16 cellular contexts compared by ENCODE assay signal in genomic region chr1:36251794-36252481, GRCh38. TPM values are rescaled to one million over a fixed set of nuclear protein-coding genes. Genes with fewer than 3 reads are reported as not detected.
DNase-seq lines count a peak whose midpoint lies in the region; FAIRE-seq and TF ChIP-seq lines count a peak whose summit lies in the region.
"Had no signal": no experiment of that assay in that cellular context is flagged by ENCODE, and none has a peak within 500 bp of the region (broad histone marks: within the 10 kb centered on the region; RNA-seq: fewer than 3 reads in every experiment).

No MANE protein-coding gene starts in this region.

- dilution Hi-C loops in endothelial cell of umbilical vein (cut with MboI; ENCODE audit: extremely low pct_ligation_motif_present, low sequenced_read_pairs) = no loop called here

- peak overlapping the region in 1 of 11 experiments; percentile 42; a peak in 1 of 22 replicates for H3K9ac ChIP-seq in BLaER1 treated with 17β-estradiol and CSF1 and Interleukin-3, amounts not matched to agents 10 nM and 100 nM
- H3K9ac ChIP-seq in endothelial cell of umbilical vein (replicated peaks; ENCODE audit: extremely low read depth, insufficient read depth, low read length) = no peak overlapping the region
- H3K9ac ChIP-seq: SK-N-SH had no signal

- DNase-seq in endothelial cell of umbilical vein (ENCODE audit: low read depth, low spot score) (no peak), prostate gland (ENCODE audit: low spot score) (no peak), anterior cingulate cortex (lab: John Stamatoyannopoulos, UW) (no peak), Kasumi-1 (lab: John Stamatoyannopoulos, UW) (no peak)
- no peak for DNase-seq in effector CD8-positive, alpha-beta T cell (lab: John Stamatoyannopoulos, UW)
- no peak for DNase-seq in stimulated activated CD4-positive, alpha-beta T cell treated with anti-CD3 and anti-CD28 coated beads, Interleukin-12 subunit alpha, Interleukin-12 subunit beta, amount 100 ng/mL, for 4 hours
- DNase-seq: activated naive CD4-positive, alpha-beta T cell treated with anti-CD3 and anti-CD28 coated beads, Interleukin-2, amount 50 U/mL, for 16 hours; lower lobe of right lung; NCI-H1092 treated with DMSO at 0.1 percent for 48 hours; NCI-H2227 treated with DMSO at 0.1 percent for 48 hours; nucleus accumbens; SK-N-SH; WERI-Rb-1 had no signal

- H3K4me3 ChIP-seq in BLaER1 treated with 17β-estradiol and CSF1 and Interleukin-3, amounts not matched to agents 10 nM and 100 nM = no peak overlapping the region
- H3K4me3 ChIP-seq in HEK293 (ENCODE audit: low read depth, low read length) (no peak overlapping the region), endothelial cell of umbilical vein (replicated peaks in 1 of 3; ENCODE audit: insufficient read depth in 1 of 3, low read depth in 1 of 3, low read length in 3 of 3) (no peak overlapping the region), prostate gland (no peak overlapping the region)
- H3K4me3 ChIP-seq: lower lobe of right lung had no signal

- no peaks in the 10 kb centered on the region for H3K9me1 ChIP-seq in endothelial cell of umbilical vein (replicated peaks; ENCODE audit: control insufficient read depth, extremely low read depth, insufficient read depth, low read length)

- intact Hi-C loops in endothelial cell of umbilical vein (cut with micrococcal nuclease) (no loop called here), prostate gland (cut with DNase I) (no loop called here)

- H3K4me2 ChIP-seq in BLaER1 treated with 17β-estradiol and CSF1 and Interleukin-3, amounts not matched to agents 10 nM and 100 nM = peak overlapping the region; percentile 25 to 50 (median 33); a peak in 20 of 22 replicates
- H3K4me2 ChIP-seq in endothelial cell of umbilical vein (ENCODE audit: insufficient read depth, low read length) = no peak overlapping the region
- H3K4me2 ChIP-seq: SK-N-SH had no signal

- 0 out of 22 replicates have a peak overlapping the region, but pooled peaks of 1 of the 11 experiments have one; percentile 10 for H3K27ac ChIP-seq in BLaER1 treated with 17β-estradiol and CSF1 and Interleukin-3, amounts not matched to agents 10 nM and 100 nM
- H3K27ac ChIP-seq in HEK293 (ENCODE audit: extremely low read depth, low read depth, low read length) (no peak overlapping the region), endothelial cell of umbilical vein (ENCODE audit: insufficient read depth, low read depth, low read length) (no peak overlapping the region), prostate gland (peak overlapping the region; percentile 67 to 71)
- H3K27ac ChIP-seq: lower lobe of right lung, WERI-Rb-1 had no signal

- no peak overlapping the region for H2AFZ ChIP-seq in endothelial cell of umbilical vein (ENCODE audit: low read depth, low read length)

- H3K9me3 ChIP-seq in BLaER1 treated with 17β-estradiol and CSF1 and Interleukin-3, amounts not matched to agents 10 nM and 100 nM (replicated peaks in 1 of 11) = peaks cover 0 to 18% (median 0%) of the 10 kb centered on the region in 11 experiments; a peak in 4 of 22 replicates
- H3K9me3 ChIP-seq in HEK293 (ENCODE audit: control insufficient read depth, insufficient read depth, low read depth, low read length) (no peaks in the 10 kb centered on the region), endothelial cell of umbilical vein (replicated peaks; ENCODE audit: control insufficient read depth, insufficient read depth, low read length) (no peaks in the 10 kb centered on the region), prostate gland (no peaks in the 10 kb centered on the region)
- H3K9me3 ChIP-seq: lower lobe of right lung, SK-N-SH had no signal

- TF ChIP-seq CTCF in HEK293 (tag by site-specific recombination; IDR thresholded peaks at IDR 0.05) = no peak
- TF ChIP-seq CTCF in endothelial cell of umbilical vein (IDR thresholded peaks at IDR 0.05; ENCODE audit: extremely low read depth in 1 of 2, insufficient read depth in 1 of 2, low read depth in 1 of 2, low read length in 2 of 2) = no peak
- TF ChIP-seq CTCF in prostate gland (IDR thresholded peaks at IDR 0.05) = no peak

- peaks cover 67 to 96% (median 79%) of the 10 kb centered on the region in 10 experiments for H3K4me1 ChIP-seq in BLaER1 treated with 17β-estradiol and CSF1 and Interleukin-3, amounts not matched to agents 10 nM and 100 nM
- H3K4me1 ChIP-seq in HEK293 (ENCODE audit: control insufficient read depth, insufficient read depth, low read length) (peaks cover 15% of the 10 kb centered on the region), endothelial cell of umbilical vein (ENCODE audit: control insufficient read depth, extremely low read depth, insufficient read depth, low read length) (peaks cover 8% of the 10 kb centered on the region), prostate gland (replicated peaks) (peaks cover 20% of the 10 kb centered on the region)

- CTCF ChIA-PET in HEK293 (lab: Yijun Ruan, JAX) (interaction anchor here (1.9 kb wide), 1 partner anchor 34 kb away, joined by 7 read pairs; no protein-coding TSS in a partner anchor), endothelial cell of umbilical vein (lab: Charles Lee) (no interaction called here)

- peaks cover 0 to 66% (median 54%) of the 10 kb centered on the region in 11 experiments for H3K36me3 ChIP-seq in BLaER1 treated with 17β-estradiol and CSF1 and Interleukin-3, amounts not matched to agents 10 nM and 100 nM
- H3K36me3 ChIP-seq in HEK293 (ENCODE audit: control insufficient read depth in 2 of 2, insufficient read depth in 1 of 2, low read length in 2 of 2) (peaks cover 3 to 10% of the 10 kb centered on the region in 2 experiments; a peak in 2 of 3 replicates), endothelial cell of umbilical vein (ENCODE audit: control insufficient read depth in 2 of 2, extremely low read depth in 1 of 2, insufficient read depth in 2 of 2, low read length in 2 of 2) (no peaks in the 10 kb centered on the region), prostate gland (no peaks in the 10 kb centered on the region)

- no peak for TF ChIP-seq POLR2A in endothelial cell of umbilical vein (IDR thresholded peaks at IDR 0.05; ENCODE audit: low read depth, low read length)
- TF ChIP-seq POLR2A in prostate gland (IDR thresholded peaks at IDR 0.05) = no peak

- H3K79me2 ChIP-seq in endothelial cell of umbilical vein (ENCODE audit: control insufficient read depth, insufficient read depth, low read length) = peaks cover 95% of the 10 kb centered on the region

- no peak for FAIRE-seq in endothelial cell of umbilical vein (lab: Jason Lieb, UNC)
- FAIRE-seq: HTR-8/SVneo had no signal

- POLR2A ChIA-PET in HEK293 (lab: Yijun Ruan, JAX) = no interaction called here
- POLR2A ChIA-PET in endothelial cell of umbilical vein (lab: Charles Lee) = no interaction called here

- peaks cover 97 to 100% (median 100%) of the 10 kb centered on the region in 11 experiments for H4K20me1 ChIP-seq in BLaER1 treated with 17β-estradiol and CSF1 and Interleukin-3, amounts not matched to agents 10 nM and 100 nM
- peaks cover 13% of the 10 kb centered on the region for H4K20me1 ChIP-seq in endothelial cell of umbilical vein (replicated peaks; ENCODE audit: control insufficient read depth, extremely low read depth, insufficient read depth, low read length)

- 71% methylated on average over 9 of the region's 9 CpGs for WGBS in prostate gland

- H3K27me3 ChIP-seq in BLaER1 treated with 17β-estradiol and CSF1 and Interleukin-3, amounts not matched to agents 10 nM and 100 nM = no peaks in the 10 kb centered on the region
- H3K27me3 ChIP-seq in endothelial cell of umbilical vein (ENCODE audit: control insufficient read depth in 2 of 2, insufficient read depth in 2 of 2, low read length in 2 of 2) (no peaks in the 10 kb centered on the region), prostate gland (replicated peaks; ENCODE audit: insufficient read depth) (no peaks in the 10 kb centered on the region)

- BruUV-seq in endothelial cell of umbilical vein (replicated peaks; lab: Mats Ljungman, UMichigan) = no TSS peak

TF ChIP-seq in endothelial cell of umbilical vein, 7 proteins besides CTCF, POLR2A, EP300 and RAD21:
- TF ChIP-seq MYC (IDR thresholded peaks at IDR 0.05; ENCODE audit: low read depth, low read length) = no peak
- TF ChIP-seq FOS (IDR thresholded peaks at IDR 0.05; ENCODE audit: borderline replicate concordance, insufficient read depth, low read length) = peak; percentile 8
- no peak for TF ChIP-seq JUN (IDR thresholded peaks at IDR 0.05; ENCODE audit: borderline replicate concordance, insufficient read depth, insufficient read length, low read depth)

RNA-seq across cellular contexts. Expression of gene THRAP3, which starts 27.7 kb away (rescaled TPM):
- total RNA-seq in endothelial cell of umbilical vein (130 and 144 TPM in 2 replicates), prostate gland (100 to 1,000 TPM; 100 to 123 TPM)
- polyA plus RNA-seq in endothelial cell of umbilical vein = 32.4 and 38.0 TPM in 2 replicates
- 51.6 and 54.0 TPM in 2 replicates for polyA plus RNA-seq in endothelial cell of umbilical vein (2011; cell fraction: cytosol; rRNA removed)
- 61.5 and 77.7 TPM in 2 replicates for polyA plus RNA-seq in endothelial cell of umbilical vein (2011; cell fraction: nucleus; rRNA removed)
- 56.8 and 76.2 TPM in 2 replicates for polyA plus RNA-seq in endothelial cell of umbilical vein (2012)
- 78.6 and 81.4 TPM in 2 replicates for polyA minus RNA-seq in endothelial cell of umbilical vein
- 57.8 TPM for polyA minus RNA-seq in endothelial cell of umbilical vein (2011; cell fraction: cytosol; rRNA and poly(A)+ RNA removed)
- 49.0 and 74.2 TPM in 2 replicates for polyA minus RNA-seq in endothelial cell of umbilical vein (2011; cell fraction: nucleus; rRNA and poly(A)+ RNA removed)

RNA-seq across cellular contexts. Expression of gene SH3D21, which starts 54.2 kb away (rescaled TPM):
- total RNA-seq in endothelial cell of umbilical vein (5.1 and 7.2 TPM in 2 replicates), prostate gland (10 to 100 TPM in 1 of 2 donors, 1 to 10 TPM in 1; 8.1 to 10.6 TPM)
- polyA plus RNA-seq in endothelial cell of umbilical vein = 1.6 and 1.8 TPM in 2 replicates
- polyA plus RNA-seq in endothelial cell of umbilical vein (2011; cell fraction: cytosol; rRNA removed) = 0.72 and 0.76 TPM in 2 replicates
- 26.0 and 27.2 TPM in 2 replicates for polyA plus RNA-seq in endothelial cell of umbilical vein (2011; cell fraction: nucleus; rRNA removed)
- polyA plus RNA-seq in endothelial cell of umbilical vein (2012) = 3.2 and 4.3 TPM in 2 replicates
- polyA minus RNA-seq in endothelial cell of umbilical vein = 0.68 and 1.5 TPM in 2 replicates
- polyA minus RNA-seq in endothelial cell of umbilical vein (2011; cell fraction: cytosol; rRNA and poly(A)+ RNA removed) = 0.61 TPM
- 3.9 and 5.1 TPM in 2 replicates for polyA minus RNA-seq in endothelial cell of umbilical vein (2011; cell fraction: nucleus; rRNA and poly(A)+ RNA removed)

Comparison
In these comparisons a context has a peak if more than half of its experiments do, and no peak if none do; other contexts are left out.
1. H3K27ac ChIP-seq: peak in prostate gland (2 of 2); none in HEK293 (single experiment) and endothelial cell of umbilical vein (single experiment).